In genomic region chr11:34787899-34788298, GRCh38 we compare ENCODE assay signal across 22 cellular contexts.
"Had no signal": no experiment of that assay in that cellular context is flagged by ENCODE, and none has a peak within 500 bp of the region (broad histone marks: within the 10 kb centered on the region; RNA-seq: fewer than 3 reads in every experiment).

No MANE protein-coding gene starts in this region.

- H3K36me3 ChIP-seq: adrenal gland, right atrium auricular region, thoracic aorta, vagina had no signal

- DNase-seq: activated CD4-positive, alpha-beta T cell treated with anti-CD3 and anti-CD28 coated beads for 1 hour; activated CD4-positive, alpha-beta T cell treated with anti-CD3 and anti-CD28 coated beads, Interleukin-2, amount 50 U/mL, for 4 hours; activated CD8-positive, alpha-beta memory T cell treated with anti-CD3 and anti-CD28 coated beads for 24 hours; activated CD8-positive, alpha-beta memory T cell treated with anti-CD3 and anti-CD28 coated beads, Interleukin-2, amount 50 U/mL, for 4 hours; activated naive CD4-positive, alpha-beta T cell; activated T-cell treated with anti-CD3 and anti-CD28 coated beads, Interleukin-2, amount 50 U/mL, for 4 hours; adrenal gland; central memory CD4-positive, alpha-beta T cell; dorsolateral prefrontal cortex; endodermal cell; foreskin melanocyte; hypothalamus; left cardiac atrium; midbrain; natural killer cell; psoas muscle; stimulated activated CD4-positive, alpha-beta T cell treated with anti-CD3 and anti-CD28 coated beads, Interleukin-4, amount 100 ng/mL, for 24 hours; stimulated activated naive CD4-positive, alpha-beta T cell treated with Interleukin-2 at 50 U/mL for 16 hours had no signal

- H3K4me3 ChIP-seq: adrenal gland, dorsolateral prefrontal cortex, psoas muscle, right atrium auricular region, thoracic aorta, vagina had no signal

- H3K9me3 ChIP-seq: adrenal gland, psoas muscle, right atrium auricular region, thoracic aorta, vagina had no signal

- H3K27me3 ChIP-seq: adrenal gland, dorsolateral prefrontal cortex, right atrium auricular region, vagina had no signal

- H3K27ac ChIP-seq: adrenal gland, dorsolateral prefrontal cortex, epithelial cell of prostate, psoas muscle, right atrium auricular region, thoracic aorta, vagina had no signal

- ATAC-seq: activated T-cell treated with anti-CD3 and anti-CD28 coated beads, Interleukin-2, amount 50 U/mL, for 4 hours; left cardiac atrium; natural killer cell; psoas muscle had no signal

- H3K4me1 ChIP-seq: psoas muscle had no signal
